Comparison of ENCODE assay signal across 2 cellular contexts in the genomic region with DNA sequence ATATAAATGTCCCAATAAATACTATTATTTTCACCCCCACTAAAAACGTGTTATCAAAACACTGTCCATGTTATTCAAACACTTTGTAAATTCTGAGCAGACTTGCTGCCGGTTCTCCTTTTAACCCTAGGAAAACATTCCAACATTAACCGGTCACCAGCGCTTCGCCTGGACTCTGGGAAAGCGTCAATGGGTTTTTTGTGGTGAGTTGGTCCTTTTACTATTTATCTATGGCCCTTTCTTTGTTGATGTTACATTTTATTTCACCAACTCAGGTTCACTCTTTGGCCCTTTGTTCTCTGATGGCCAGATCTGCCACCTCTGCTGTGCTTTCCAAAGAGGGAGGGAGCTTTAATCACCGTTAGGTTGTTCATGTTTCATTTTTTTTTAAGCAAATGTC.
TF ChIP-seq lines count a peak whose summit lies in the region.

No MANE protein-coding gene starts in this region.

TF ChIP-seq in H1, 55 proteins besides CTCF, POLR2A, EP300 and RAD21:
- TF ChIP-seq TEAD4 (IDR thresholded peaks at IDR 0.05; ENCODE audit: low read depth, low read length) (no peak), RFX5 (IDR thresholded peaks at IDR 0.05; ENCODE audit: borderline replicate concordance, low read depth, low read length) (no peak), RXRA (IDR thresholded peaks at IDR 0.05; ENCODE audit: insufficient read depth, low read depth, low read length) (no peak), GABPA (IDR thresholded peaks at IDR 0.05; ENCODE audit: borderline replicate concordance, insufficient read depth, low read length) (no peak), EZH2 (IDR thresholded peaks at IDR 0.05; ENCODE audit: low read depth, low read length, severe bottlenecking) (peak; percentile 74), RBBP5 (IDR thresholded peaks at IDR 0.05; ENCODE audit: borderline replicate concordance, low read depth, low read length) (no peak), CBX8 (IDR thresholded peaks at IDR 0.05; ENCODE audit: borderline replicate concordance, low read depth, low read length) (peak; percentile 1; the same call in 1 of the 2 replicates), NRF1 (IDR thresholded peaks at IDR 0.05; ENCODE audit: low read depth, low read length) (no peak), RNF2 (IDR thresholded peaks at IDR 0.05; ENCODE audit: borderline replicate concordance, low read depth, low read length, missing control alignments, poor library complexity, severe bottlenecking) (peak; percentile 59), SUZ12 (IDR thresholded peaks at IDR 0.05; ENCODE audit: low read length) (peak; percentile 72), MAFK (IDR thresholded peaks at IDR 0.05; ENCODE audit: low read depth, low read length) (no peak), HDAC6 (IDR thresholded peaks at IDR 0.05; ENCODE audit: low read depth, low read length) (no peak), BRCA1 (IDR thresholded peaks at IDR 0.05; ENCODE audit: low read depth, low read length) (no peak), SIX5 (IDR thresholded peaks at IDR 0.05; ENCODE audit: low read depth, low read length) (no peak)
- TF ChIP-seq, protein P1, sequence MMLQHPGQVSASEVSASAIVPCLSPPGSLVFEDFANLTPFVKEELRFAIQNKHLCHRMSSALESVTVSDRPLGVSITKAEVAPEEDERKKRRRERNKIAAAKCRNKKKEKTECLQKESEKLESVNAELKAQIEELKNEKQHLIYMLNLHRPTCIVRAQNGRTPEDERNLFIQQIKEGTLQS (IDR thresholded peaks at IDR 0.05; ENCODE audit: insufficient read depth, low read depth, low read length): no peak
- TF ChIP-seq, protein P2, sequence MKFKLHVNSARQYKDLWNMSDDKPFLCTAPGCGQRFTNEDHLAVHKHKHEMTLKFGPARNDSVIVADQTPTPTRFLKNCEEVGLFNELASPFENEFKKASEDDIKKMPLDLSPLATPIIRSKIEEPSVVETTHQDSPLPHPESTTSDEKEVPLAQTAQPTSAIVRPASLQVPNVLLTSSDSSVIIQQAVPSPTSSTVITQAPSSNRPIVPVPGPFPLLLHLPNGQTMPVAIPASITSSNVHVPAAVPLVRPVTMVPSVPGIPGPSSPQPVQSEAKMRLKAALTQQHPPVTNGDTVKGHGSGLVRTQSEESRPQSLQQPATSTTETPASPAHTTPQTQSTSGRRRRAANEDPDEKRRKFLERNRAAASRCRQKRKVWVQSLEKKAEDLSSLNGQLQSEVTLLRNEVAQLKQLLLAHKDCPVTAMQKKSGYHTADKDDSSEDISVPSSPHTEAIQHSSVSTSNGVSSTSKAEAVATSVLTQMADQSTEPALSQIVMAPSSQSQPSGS (IDR thresholded peaks at IDR 0.05; ENCODE audit: low read length): no peak

TF ChIP-seq in GM12891, 5 proteins besides CTCF, POLR2A, EP300 and RAD21:
- TF ChIP-seq SPI1 (IDR thresholded peaks at IDR 0.05; ENCODE audit: low read depth, low read length): no peak
- TF ChIP-seq POU2F2 (IDR thresholded peaks at IDR 0.05; ENCODE audit: low read depth, low read length): no peak
- TF ChIP-seq TAF1 (IDR thresholded peaks at IDR 0.05; ENCODE audit: low read depth, low read length): no peak
- TF ChIP-seq PAX5 (IDR thresholded peaks at IDR 0.05; ENCODE audit: insufficient read depth, low read length, severe bottlenecking): no peak
- no peak for TF ChIP-seq POLR2AphosphoS5 (IDR thresholded peaks at IDR 0.05; ENCODE audit: low read depth, low read length)
